Comparison of ENCODE assay signal across 21 cellular contexts in genomic region chr14:54050759-54051158, GRCh38.
"Had no signal": no experiment of that assay in that cellular context is flagged by ENCODE, and none has a peak within 500 bp of the region (broad histone marks: within the 10 kb centered on the region; RNA-seq: fewer than 3 reads in every experiment).

No MANE protein-coding gene starts in this region.

- DNase-seq: cortex of kidney; dorsolateral prefrontal cortex; effector CD8-positive, alpha-beta T cell; heart left ventricle; hippocampal formation; left colon; naive B cell; nephron progenitor cell; psoas muscle; stimulated activated CD4-positive, alpha-beta T cell treated with anti-CD3 and anti-CD28 coated beads, Interleukin-2, amount 100 ng/mL, for 24 hours; stimulated activated CD4-positive, alpha-beta T cell treated with anti-CD3 and anti-CD28 coated beads, Interleukin-4, amount 100 ng/mL, for 4 hours; stimulated activated naive B cell treated with anti-CD40 and anti-IgM and Interleukin-4, amounts not matched to agents 10 μg/mL and 1 μg/mL and 100 μg/mL, for 72 hours; stimulated activated naive CD8-positive, alpha-beta T cell treated with anti-CD3 and anti-CD28 coated beads, Interleukin-15, amount 100 ng/mL, for 72 hours; substantia nigra; uterus had no signal

- H3K4me1 ChIP-seq: heart left ventricle, psoas muscle, uterus had no signal

- H3K27ac Mint-ChIP-seq: memory B cell; mesothelial cell of epicardium; naive B cell; nephron progenitor cell; stimulated activated naive B cell treated with anti-CD40 and anti-IgM and Interleukin-4, amounts not matched to agents 10 μg/mL and 1 μg/mL and 100 μg/mL, for 72 hours; stimulated activated naive CD8-positive, alpha-beta T cell treated with anti-CD3 and anti-CD28 coated beads, Interleukin-15, amount 100 ng/mL, for 72 hours; type B pancreatic cell had no signal

- H3K36me3 ChIP-seq: heart left ventricle, neutrophil, thoracic aorta, uterus had no signal

- H3K27me3 Mint-ChIP-seq: memory B cell; naive B cell; stimulated activated naive B cell treated with anti-CD40 and anti-IgM and Interleukin-4, amounts not matched to agents 10 μg/mL and 1 μg/mL and 100 μg/mL, for 72 hours; stimulated activated naive CD8-positive, alpha-beta T cell treated with anti-CD3 and anti-CD28 coated beads, Interleukin-15, amount 100 ng/mL, for 72 hours; type B pancreatic cell had no signal

- H3K4me1 Mint-ChIP-seq: memory B cell; naive B cell; stimulated activated naive B cell treated with anti-CD40 and anti-IgM and Interleukin-4, amounts not matched to agents 10 μg/mL and 1 μg/mL and 100 μg/mL, for 72 hours; stimulated activated naive CD8-positive, alpha-beta T cell treated with anti-CD3 and anti-CD28 coated beads, Interleukin-15, amount 100 ng/mL, for 72 hours had no signal

- H3K27me3 ChIP-seq: heart left ventricle, neutrophil, uterus had no signal

- H3K36me3 Mint-ChIP-seq: memory B cell; mesothelial cell of epicardium; naive B cell; stimulated activated naive B cell treated with anti-CD40 and anti-IgM and Interleukin-4, amounts not matched to agents 10 μg/mL and 1 μg/mL and 100 μg/mL, for 72 hours; type B pancreatic cell had no signal

- H3K9me3 Mint-ChIP-seq: memory B cell; mesothelial cell of epicardium; nephron progenitor cell; stimulated activated naive B cell treated with anti-CD40 and anti-IgM and Interleukin-4, amounts not matched to agents 10 μg/mL and 1 μg/mL and 100 μg/mL, for 72 hours; stimulated activated naive CD8-positive, alpha-beta T cell treated with anti-CD3 and anti-CD28 coated beads, Interleukin-15, amount 100 ng/mL, for 72 hours; type B pancreatic cell had no signal

- H3K4me3 Mint-ChIP-seq: memory B cell; mesothelial cell of epicardium; naive B cell; nephron progenitor cell; stimulated activated naive B cell treated with anti-CD40 and anti-IgM and Interleukin-4, amounts not matched to agents 10 μg/mL and 1 μg/mL and 100 μg/mL, for 72 hours; stimulated activated naive CD8-positive, alpha-beta T cell treated with anti-CD3 and anti-CD28 coated beads, Interleukin-15, amount 100 ng/mL, for 72 hours; type B pancreatic cell had no signal

- H3K4me3 ChIP-seq: dorsolateral prefrontal cortex, heart left ventricle, psoas muscle, thoracic aorta, uterus had no signal

- ATAC-seq: heart left ventricle; left colon; psoas muscle; sciatic nerve; stimulated activated naive B cell treated with anti-CD40 and anti-IgM and Interleukin-4, amounts not matched to agents 10 μg/mL and 1 μg/mL and 100 μg/mL, for 72 hours; stimulated activated naive CD8-positive, alpha-beta T cell treated with anti-CD3 and anti-CD28 coated beads, Interleukin-15, amount 100 ng/mL, for 72 hours had no signal

- H3K27ac ChIP-seq: dorsolateral prefrontal cortex, heart left ventricle, neutrophil, psoas muscle, thoracic aorta, uterus had no signal

- H3K9me3 ChIP-seq: heart left ventricle, neutrophil, psoas muscle, thoracic aorta, uterus had no signal
